ENCODE assay signal across 18 cellular contexts in genomic region chr1:40899230-40899870, GRCh38. TPM values are rescaled to one million over a fixed set of nuclear protein-coding genes. Genes with fewer than 3 reads are reported as not detected.
DNase-seq lines count a peak whose midpoint lies in the region; ATAC-seq and TF ChIP-seq lines count a peak whose summit lies in the region.
"Had no signal": no experiment of that assay in that cellular context is flagged by ENCODE, and none has a peak within 500 bp of the region (broad histone marks: within the 10 kb centered on the region; RNA-seq: fewer than 3 reads in every experiment).

No MANE protein-coding gene starts in this region.

- H3K27me3 ChIP-seq in Caco-2 (replicated peaks; ENCODE audit: control insufficient read depth, insufficient read depth, low read length), result no peaks in the 10 kb centered on the region
- H3K27me3 ChIP-seq: sigmoid colon had no signal

- H3K4me1 ChIP-seq in Caco-2, result peaks cover 26% of the 10 kb centered on the region

- no peaks in the 10 kb centered on the region for H3K27me3 Mint-ChIP-seq in Caco-2 (ENCODE audit: insufficient read depth, unreplicated experiment)
- H3K27me3 Mint-ChIP-seq in WTC11 (ENCODE audit: low read depth), result peaks cover 9% of the 10 kb centered on the region
- H3K27me3 Mint-ChIP-seq in progenitor cell of endocrine pancreas, result peaks cover 4% of the 10 kb centered on the region

- peak overlapping the region; percentile 67 for H3K27ac Mint-ChIP-seq in Caco-2 (ENCODE audit: unreplicated experiment)
- no peak overlapping the region; the same call in 1 of the 2 replicates for H3K27ac Mint-ChIP-seq in WTC11
- peak overlapping the region; percentile 37 for H3K27ac Mint-ChIP-seq in progenitor cell of endocrine pancreas
- H3K27ac Mint-ChIP-seq in stimulated activated effector memory CD8-positive, alpha-beta T cell treated with anti-CD3 and anti-CD28 coated beads, Interleukin-12 subunit alpha, Interleukin-12 subunit beta, amount 100 ng/mL, for 72 hours, result no peak overlapping the region
- H3K27ac Mint-ChIP-seq: activated naive CD4-positive, alpha-beta T cell treated with anti-CD3 and anti-CD28 coated beads, Interleukin-2, amount 10 ng/mL, durations not matched to agents 7 days and 5 days; memory B cell had no signal

- TF ChIP-seq CTCF in Caco-2 (IDR thresholded peaks at IDR 0.05; ENCODE audit: insufficient read depth in 1 of 2, low read depth in 1 of 2, low read length in 1 of 2, severe bottlenecking in 1 of 2, unreplicated experiment in 1 of 2), result no peak
- TF ChIP-seq CTCF in WTC11 (IDR thresholded peaks at IDR 0.05), result no peak
- no peak for TF ChIP-seq CTCF in progenitor cell of endocrine pancreas (IDR thresholded peaks at IDR 0.05; ENCODE audit: unreplicated experiment)

- H3K9me3 Mint-ChIP-seq in Caco-2 (ENCODE audit: unreplicated experiment) (peaks cover 11% of the 10 kb centered on the region), WTC11 (peaks cover 16% of the 10 kb centered on the region), progenitor cell of endocrine pancreas (ENCODE audit: low read depth) (peaks cover 11% of the 10 kb centered on the region)
- H3K9me3 Mint-ChIP-seq in stimulated activated effector memory CD8-positive, alpha-beta T cell treated with anti-CD3 and anti-CD28 coated beads, Interleukin-12 subunit alpha, Interleukin-12 subunit beta, amount 100 ng/mL, for 72 hours, result peaks cover 8% of the 10 kb centered on the region

- POLR2A ChIA-PET in Caco-2 (lab: Charles Lee), result interaction anchor here (0.5 kb wide), 1 partner anchor 40 kb away, joined by 4 read pairs; no protein-coding TSS in a partner anchor
- POLR2A ChIA-PET in WTC11 (lab: Charles Lee), result no interaction called here

- no peaks in the 10 kb centered on the region for H3K36me3 ChIP-seq in Caco-2 (ENCODE audit: control insufficient read depth, insufficient read depth, low read length)
- H3K36me3 ChIP-seq: sigmoid colon, thoracic aorta had no signal

- no peak overlapping the region for H3K4me3 Mint-ChIP-seq in Caco-2 (ENCODE audit: unreplicated experiment)
- H3K4me3 Mint-ChIP-seq in WTC11, result no peak overlapping the region
- H3K4me3 Mint-ChIP-seq in progenitor cell of endocrine pancreas (ENCODE audit: low read depth), result no peak overlapping the region
- no peak overlapping the region for H3K4me3 Mint-ChIP-seq in stimulated activated effector memory CD8-positive, alpha-beta T cell treated with anti-CD3 and anti-CD28 coated beads, Interleukin-12 subunit alpha, Interleukin-12 subunit beta, amount 100 ng/mL, for 72 hours
- H3K4me3 Mint-ChIP-seq: activated naive CD4-positive, alpha-beta T cell treated with anti-CD3 and anti-CD28 coated beads, Interleukin-2, amount 10 ng/mL, durations not matched to agents 7 days and 5 days; memory B cell; neural crest cell had no signal

- H3K4me1 Mint-ChIP-seq in Caco-2 (ENCODE audit: low read depth, unreplicated experiment), result peaks cover 13% of the 10 kb centered on the region
- peaks cover 18% of the 10 kb centered on the region for H3K4me1 Mint-ChIP-seq in WTC11
- peaks cover 7% of the 10 kb centered on the region for H3K4me1 Mint-ChIP-seq in progenitor cell of endocrine pancreas (ENCODE audit: low read depth)
- H3K4me1 Mint-ChIP-seq in stimulated activated effector memory CD8-positive, alpha-beta T cell treated with anti-CD3 and anti-CD28 coated beads, Interleukin-12 subunit alpha, Interleukin-12 subunit beta, amount 100 ng/mL, for 72 hours, result peaks cover 13% of the 10 kb centered on the region
- H3K4me1 Mint-ChIP-seq: activated naive CD4-positive, alpha-beta T cell treated with anti-CD3 and anti-CD28 coated beads, Interleukin-2, amount 10 ng/mL, durations not matched to agents 7 days and 5 days had no signal

- ATAC-seq in WTC11 (peak; percentile 88), GM19395 (IDR thresholded peaks at IDR 0.05; ENCODE audit: unreplicated experiment) (no peak)
- no peak for ATAC-seq in stimulated activated effector memory CD8-positive, alpha-beta T cell treated with anti-CD3 and anti-CD28 coated beads, Interleukin-12 subunit alpha, Interleukin-12 subunit beta, amount 100 ng/mL, for 72 hours

- intact Hi-C loops in Caco-2 (cut with micrococcal nuclease; ENCODE audit: unreplicated experiment), result loop anchor here (1.0 kb wide), 1 partner anchor 36 kb away; no protein-coding TSS in a partner anchor

- no peak overlapping the region for H3K4me3 ChIP-seq in Caco-2 (ENCODE audit: low read depth, low read length)
- H3K4me3 ChIP-seq: sigmoid colon, thoracic aorta had no signal

- no TSS peak for BruUV-seq in Caco-2 (replicated peaks; lab: Mats Ljungman, UMichigan)

- CTCF ChIA-PET in Caco-2 (lab: Charles Lee) (no interaction called here), WTC11 (lab: Charles Lee) (interaction anchor here (1.3 kb wide), 1 partner anchor 49 kb away, joined by 7 read pairs; no protein-coding TSS in a partner anchor)

- peaks cover under 1% of the 10 kb centered on the region; the same call in 1 of the 2 replicates for H3K9me3 ChIP-seq in Caco-2

- no peaks in the 10 kb centered on the region for H3K36me3 Mint-ChIP-seq in Caco-2 (ENCODE audit: insufficient read depth, unreplicated experiment)
- peaks cover 11% of the 10 kb centered on the region for H3K36me3 Mint-ChIP-seq in WTC11
- no peaks in the 10 kb centered on the region for H3K36me3 Mint-ChIP-seq in progenitor cell of endocrine pancreas (ENCODE audit: insufficient read depth)
- no peaks in the 10 kb centered on the region for H3K36me3 Mint-ChIP-seq in stimulated activated effector memory CD8-positive, alpha-beta T cell treated with anti-CD3 and anti-CD28 coated beads, Interleukin-12 subunit alpha, Interleukin-12 subunit beta, amount 100 ng/mL, for 72 hours
- H3K36me3 Mint-ChIP-seq: activated naive CD4-positive, alpha-beta T cell treated with anti-CD3 and anti-CD28 coated beads, Interleukin-2, amount 10 ng/mL, durations not matched to agents 7 days and 5 days had no signal

- peak; percentile 66 to 85 for DNase-seq in Caco-2
- DNase-seq in WTC11 (ENCODE audit: low spot score), result peak; percentile 19
- DNase-seq in iPS-NIHi7 (ENCODE audit: extremely low spot score), result peak; percentile 56
- no peak for DNase-seq in progenitor cell of endocrine pancreas (ENCODE audit: low spot score, unreplicated experiment)
- DNase-seq in DMS79 (lab: John Stamatoyannopoulos, UW), result no peak
- no peak for DNase-seq in activated CD4-positive, alpha-beta T cell treated with anti-CD3 and anti-CD28 coated beads for 48 hours
- no peak for DNase-seq in stimulated activated effector memory CD8-positive, alpha-beta T cell treated with anti-CD3 and anti-CD28 coated beads, Interleukin-12 subunit alpha, Interleukin-12 subunit beta, amount 100 ng/mL, for 72 hours (ENCODE audit: low spot score in 2 of 2)
- DNase-seq: activated CD4-positive, CD25-positive, alpha-beta regulatory T cell treated with anti-CD3 and anti-CD28 coated beads, Interleukin-2, amount 50 U/mL, for 72 hours; activated naive CD4-positive, alpha-beta T cell treated with anti-CD3 and anti-CD28 coated beads, Interleukin-2, amount 10 ng/mL, durations not matched to agents 7 days and 5 days; NCI-H2081 treated with DMSO at 0.1 percent for 48 hours; RPMI8226; sigmoid colon; stimulated activated CD4-positive, alpha-beta T cell treated with anti-CD3 and anti-CD28 coated beads, Interleukin-2, amount 100 ng/mL, for 48 hours; T-helper 2 cell had no signal

TF ChIP-seq in WTC11, 78 proteins besides CTCF, POLR2A, EP300 and RAD21 (continues in another document):
- TF ChIP-seq ZNF121 (CRISPR knock-in tag; IDR thresholded peaks at IDR 0.05), result peak; percentile 85
- TF ChIP-seq TEAD4 (CRISPR knock-in tag; IDR thresholded peaks at IDR 0.05), result 0 out of 2 replicates have a peak, but pooled peaks have one; percentile 36
- TF ChIP-seq, protein P1, sequence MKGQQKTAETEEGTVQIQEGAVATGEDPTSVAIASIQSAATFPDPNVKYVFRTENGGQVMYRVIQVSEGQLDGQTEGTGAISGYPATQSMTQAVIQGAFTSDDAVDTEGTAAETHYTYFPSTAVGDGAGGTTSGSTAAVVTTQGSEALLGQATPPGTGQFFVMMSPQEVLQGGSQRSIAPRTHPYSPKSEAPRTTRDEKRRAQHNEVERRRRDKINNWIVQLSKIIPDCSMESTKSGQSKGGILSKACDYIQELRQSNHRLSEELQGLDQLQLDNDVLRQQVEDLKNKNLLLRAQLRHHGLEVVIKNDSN (CRISPR knock-in tag; IDR thresholded peaks at IDR 0.05), result no peak
- no peak for TF ChIP-seq TCF7 (CRISPR knock-in tag; IDR thresholded peaks at IDR 0.05; ENCODE audit: low read depth)
- no peak for TF ChIP-seq EMX1 (CRISPR knock-in tag; IDR thresholded peaks at IDR 0.05)
- TF ChIP-seq, protein P2, sequence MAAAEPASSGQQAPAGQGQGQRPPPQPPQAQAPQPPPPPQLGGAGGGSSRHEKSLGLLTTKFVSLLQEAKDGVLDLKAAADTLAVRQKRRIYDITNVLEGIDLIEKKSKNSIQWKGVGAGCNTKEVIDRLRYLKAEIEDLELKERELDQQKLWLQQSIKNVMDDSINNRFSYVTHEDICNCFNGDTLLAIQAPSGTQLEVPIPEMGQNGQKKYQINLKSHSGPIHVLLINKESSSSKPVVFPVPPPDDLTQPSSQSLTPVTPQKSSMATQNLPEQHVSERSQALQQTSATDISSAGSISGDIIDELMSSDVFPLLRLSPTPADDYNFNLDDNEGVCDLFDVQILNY (CRISPR knock-in tag; IDR thresholded peaks at IDR 0.05), result no peak
- peak; percentile 60; the same call in 1 of the 2 replicates for TF ChIP-seq TEAD1 (CRISPR knock-in tag; IDR thresholded peaks at IDR 0.05)
- TF ChIP-seq, protein P3, sequence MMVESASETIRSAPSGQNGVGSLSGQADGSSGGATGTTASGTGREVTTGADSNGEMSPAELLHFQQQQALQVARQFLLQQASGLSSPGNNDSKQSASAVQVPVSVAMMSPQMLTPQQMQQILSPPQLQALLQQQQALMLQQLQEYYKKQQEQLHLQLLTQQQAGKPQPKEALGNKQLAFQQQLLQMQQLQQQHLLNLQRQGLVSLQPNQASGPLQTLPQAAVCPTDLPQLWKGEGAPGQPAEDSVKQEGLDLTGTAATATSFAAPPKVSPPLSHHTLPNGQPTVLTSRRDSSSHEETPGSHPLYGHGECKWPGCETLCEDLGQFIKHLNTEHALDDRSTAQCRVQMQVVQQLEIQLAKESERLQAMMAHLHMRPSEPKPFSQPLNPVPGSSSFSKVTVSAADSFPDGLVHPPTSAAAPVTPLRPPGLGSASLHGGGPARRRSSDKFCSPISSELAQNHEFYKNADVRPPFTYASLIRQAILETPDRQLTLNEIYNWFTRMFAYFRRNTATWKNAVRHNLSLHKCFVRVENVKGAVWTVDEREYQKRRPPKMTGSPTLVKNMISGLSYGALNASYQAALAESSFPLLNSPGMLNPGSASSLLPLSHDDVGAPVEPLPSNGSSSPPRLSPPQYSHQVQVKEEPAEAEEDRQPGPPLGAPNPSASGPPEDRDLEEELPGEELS (CRISPR knock-in tag; IDR thresholded peaks at IDR 0.05), result no peak

RNA-seq across cellular contexts. Expression of gene CITED4, which starts 37.2 kb away (rescaled TPM):
- total RNA-seq in Caco-2 (2022) (17.8 and 19.5 TPM in 2 replicates), WTC11 (2021) (22.3 to 24.6 TPM (median 23.9 TPM) in 3 replicates), progenitor cell of endocrine pancreas (27.8 and 30.8 TPM in 2 replicates)

Comparison
In these comparisons a context has a peak if more than half of its experiments do, and no peak if none do; other contexts are left out.
1. DNase-seq: peak in Caco-2 (2 of 2), WTC11 (single experiment) and iPS-NIHi7 (single experiment); none in progenitor cell of endocrine pancreas (single experiment), DMS79 (single experiment), activated CD4-positive, alpha-beta T cell treated with anti-CD3 and anti-CD28 coated beads for 48 hours (single experiment) and stimulated activated effector memory CD8-positive, alpha-beta T cell treated with anti-CD3 and anti-CD28 coated beads, Interleukin-12 subunit alpha, Interleukin-12 subunit beta, amount 100 ng/mL, for 72 hours (0 of 2).
2. H3K27ac Mint-ChIP-seq: peak in Caco-2 (single experiment) and progenitor cell of endocrine pancreas (single experiment); none in WTC11 (single experiment) and stimulated activated effector memory CD8-positive, alpha-beta T cell treated with anti-CD3 and anti-CD28 coated beads, Interleukin-12 subunit alpha, Interleukin-12 subunit beta, amount 100 ng/mL, for 72 hours (single experiment).